Comparison of ENCODE assay signal across 8 cellular contexts in genomic region chr3:57557088-57557537, GRCh38. TPM values are rescaled to one million over a fixed set of nuclear protein-coding genes. Genes with fewer than 3 reads are reported as not detected.
A peak's percentile ranks its signal among the peaks of the same experiment; 100 is the strongest.
DNase-seq lines count a peak whose midpoint lies in the region; ATAC-seq, FAIRE-seq and TF ChIP-seq lines count a peak whose summit lies in the region.

No MANE protein-coding gene starts in this region.

- peak overlapping the region; percentile 96 for H3K27ac Mint-ChIP-seq in MCF 10A (ENCODE audit: low read depth, unreplicated experiment)

- peaks cover 50% of the 10 kb centered on the region for H3K79me2 ChIP-seq in HepG2 (ENCODE audit: insufficient read depth, low read length)

- peak overlapping the region; percentile 98 for H3K4me2 ChIP-seq in HepG2 (ENCODE audit: low read depth, low read length)

- no peaks in the 10 kb centered on the region for H3K27me3 Mint-ChIP-seq in MCF 10A (ENCODE audit: insufficient read depth, unreplicated experiment)

- TF ChIP-seq EP300 in HepG2 (IDR thresholded peaks at IDR 0.05; ENCODE audit: low read depth in 2 of 2, low read length in 2 of 2): no peak
- TF ChIP-seq EP300 in HepG2 (CRISPR knock-in tag; IDR thresholded peaks at IDR 0.05; ENCODE audit: borderline replicate concordance): no peak

- peaks cover 45% of the 10 kb centered on the region for H3K36me3 Mint-ChIP-seq in MCF 10A (ENCODE audit: insufficient read depth, unreplicated experiment)

- POLR2A ChIA-PET in MCF 10A (lab: Yijun Ruan, JAX) (interaction anchor here (0.5 to 8.3 kb wide), 14 partner anchors 9 to 554 kb away, joined by 3 to 153 read pairs (median 7); partner anchors contain the start of genes APPL1, ARF4, DNAH12 and SPATA12), HepG2 (lab: Yijun Ruan, JAX) (interaction anchor here (0.6 to 3.3 kb wide), 5 partner anchors 11 to 700 kb away, joined by 3 to 36 read pairs (median 9); partner anchors contain the start of gene ARF4)

- ATAC-seq in HG03045 (IDR thresholded peaks at IDR 0.05; ENCODE audit: unreplicated experiment): peak; percentile 15
- ATAC-seq in HepG2: peak; percentile 64
- ATAC-seq in HG03025 (IDR thresholded peaks at IDR 0.05; ENCODE audit: low FRiP score, unreplicated experiment): no peak
- ATAC-seq in GM18868 (IDR thresholded peaks at IDR 0.05; ENCODE audit: unreplicated experiment): no peak

- in situ Hi-C loops in HepG2 (cut with HindIII; ENCODE audit: extremely low pct_ligation_motif_present, low pct_unique_long_range_greater_than_20kb): loop anchor here (10.0 kb wide), 1 partner anchor 162 kb away; no protein-coding TSS in a partner anchor

- intact Hi-C loops in MCF 10A (cut with micrococcal nuclease) (loop anchor here (2.0 to 5.0 kb wide), 2 partner anchors 40 to 160 kb away; partner anchors contain the start of gene ARF4), HepG2 (cut with micrococcal nuclease; ENCODE audit: unreplicated experiment) (loop anchor here (2.0 to 5.0 kb wide), 2 partner anchors 40 to 160 kb away; partner anchors contain the start of gene ARF4)

- H3K27ac ChIP-seq in HepG2 (ENCODE audit: extremely low read length, insufficient read depth, low read length): peak overlapping the region; percentile 92

- TF ChIP-seq POLR2A in HepG2 (IDR thresholded peaks at IDR 0.05; ENCODE audit: insufficient read depth in 1 of 2, low read depth in 2 of 2, low read length in 2 of 2): peak in 1 of 2 experiments; percentile 58; a peak in 2 of 4 replicates

- peak overlapping the region; percentile 94 for H3K9ac ChIP-seq in HepG2 (ENCODE audit: insufficient read depth, low read depth, low read length)

- H3K4me1 Mint-ChIP-seq in MCF 10A (ENCODE audit: insufficient read depth, unreplicated experiment): peaks cover 12% of the 10 kb centered on the region

- H4K20me1 ChIP-seq in HepG2 (ENCODE audit: insufficient read depth, low read length): no peaks in the 10 kb centered on the region

- CTCF ChIA-PET in MCF 10A (lab: Yijun Ruan, JAX) (interaction anchor here (0.6 to 1.0 kb wide), 3 partner anchors 37 to 755 kb away, joined by 3 to 5 read pairs (median 3); no protein-coding TSS in a partner anchor), HepG2 (lab: Yijun Ruan, JAX; ENCODE audit: low intra/inter-chr PET ratio, low total read pairs) (no interaction called here)

- H3K36me3 ChIP-seq in HepG2 (replicated peaks in 1 of 2; ENCODE audit: control insufficient read depth in 1 of 2, insufficient read depth in 2 of 2, low read length in 2 of 2): peaks cover 0 to 3% of the 10 kb centered on the region in 2 experiments; a peak in 2 of 5 replicates

- TF ChIP-seq CTCF in MCF 10A (IDR thresholded peaks at IDR 0.05; ENCODE audit: unreplicated experiment): no peak
- no peak for TF ChIP-seq CTCF in HepG2 (CRISPR knock-in tag; IDR thresholded peaks at IDR 0.05)

- BruUV-seq in MCF 10A (replicated peaks; lab: Mats Ljungman, UMichigan): no TSS peak
- BruUV-seq in HepG2 (replicated peaks; lab: Mats Ljungman, UMichigan): no TSS peak

- H3K4me3 ChIP-seq in HepG2 (replicated peaks in 1 of 3; ENCODE audit: insufficient read depth in 1 of 3, low read depth in 2 of 3, low read length in 3 of 3): peak overlapping the region; percentile 78 to 82 (median 80)

- no peaks in the 10 kb centered on the region for H3K9me3 ChIP-seq in HepG2 (ENCODE audit: low read length)

- peaks cover 38% of the 10 kb centered on the region for H3K4me1 ChIP-seq in HepG2 (ENCODE audit: insufficient read depth, low read length)

- DNase-seq in GM03348 (ENCODE audit: low spot score) (peak; percentile 58), T-helper 2 cell (peak in 4 of 5 experiments; percentile 7 to 76 (median 17)), MCF 10A (ENCODE audit: unreplicated experiment) (peak; percentile 48), HepG2 (ENCODE audit: low spot score) (peak; percentile 46)
- DNase-seq in stimulated activated CD8-positive, alpha-beta memory T cell treated with anti-CD3 and anti-CD28 coated beads, Interleukin-4, amount 100 ng/mL, for 48 hours: peak; percentile 66

- H3K9me3 Mint-ChIP-seq in MCF 10A (ENCODE audit: unreplicated experiment): no peaks in the 10 kb centered on the region

- FAIRE-seq in HepG2 (lab: Jason Lieb, UNC): no peak

- WGBS in HepG2 (ENCODE audit: low lambda C conversion rate): 0% methylated on average over 17 of the region's 29 CpGs

- H3K4me3 Mint-ChIP-seq in MCF 10A (ENCODE audit: unreplicated experiment): peak overlapping the region; percentile 63

- TF ChIP-seq RAD21 in HepG2 (CRISPR knock-in tag; IDR thresholded peaks at IDR 0.05): no peak

- H2AFZ ChIP-seq in HepG2 (ENCODE audit: low read length): no peak overlapping the region

- no peaks in the 10 kb centered on the region; a peak in 1 of 5 replicates for H3K27me3 ChIP-seq in HepG2 (ENCODE audit: control insufficient read depth in 1 of 2, insufficient read depth in 2 of 2, low read length in 2 of 2)

RNA-seq across cellular contexts. Expression of gene PDE12, which starts 1.0 kb away (rescaled TPM):
- total RNA-seq in MCF 10A (2022) (23.0 and 23.1 TPM in 2 replicates), HepG2 (2016; rRNA removed; fragmentation: Illumina TruSeq; extraction: Trizol) (17.8 and 20.6 TPM in 2 replicates)
- 0.91 and 0.97 TPM in 2 replicates for total RNA-seq in HepG2 (2016; cell fraction: cytosol; rRNA removed; fragmentation: Illumina TruSeq; extraction: Trizol; ENCODE audit: low read depth)
- total RNA-seq in HepG2 (2016; cell fraction: insoluble cytoplasmic fraction; rRNA removed; fragmentation: Illumina TruSeq; extraction: Trizol): 17.9 and 18.3 TPM in 2 replicates
- 4.3 and 5.0 TPM in 2 replicates for total RNA-seq in HepG2 (2016; cell fraction: membrane; rRNA removed; fragmentation: Illumina TruSeq; extraction: Trizol)
- 11.8 and 13.0 TPM in 2 replicates for total RNA-seq in HepG2 (2016; cell fraction: nucleus; rRNA removed; fragmentation: Illumina TruSeq; extraction: Trizol)
- 8.8 and 9.0 TPM in 2 replicates for polyA plus RNA-seq in HepG2 (2011; rRNA removed)
- 7.3 and 8.3 TPM in 2 replicates for polyA plus RNA-seq in HepG2 (2011; cell fraction: cytosol; rRNA removed)
- polyA plus RNA-seq in HepG2 (2011; cell fraction: nucleus; rRNA removed): 6.4 and 6.7 TPM in 2 replicates
- 5.6 and 6.2 TPM in 2 replicates for polyA plus RNA-seq in HepG2 (2012)
- polyA plus RNA-seq in HepG2 (2016; cell fraction: cytosol; fragmentation: Illumina TruSeq; extraction: Trizol; ENCODE audit: low read depth): 0.32 and 0.44 TPM in 2 replicates
- polyA plus RNA-seq in HepG2 (2016; cell fraction: insoluble cytoplasmic fraction; fragmentation: Illumina TruSeq; extraction: Trizol; ENCODE audit: low read depth): 18.3 and 18.8 TPM in 2 replicates
- 1.3 and 1.7 TPM in 2 replicates for polyA plus RNA-seq in HepG2 (2016; cell fraction: membrane; fragmentation: Illumina TruSeq; extraction: Trizol; ENCODE audit: low read depth)
- 11.3 and 12.4 TPM in 2 replicates for polyA plus RNA-seq in HepG2 (2016; cell fraction: nucleus; fragmentation: Illumina TruSeq; extraction: Trizol; ENCODE audit: insufficient read depth, low read depth)
- 45.3 and 71.3 TPM in 2 replicates for polyA minus RNA-seq in HepG2 (2011; rRNA and poly(A)+ RNA removed; ENCODE audit: low replicate concordance)
- 16.4 and 19.3 TPM in 2 replicates for polyA minus RNA-seq in HepG2 (2011; cell fraction: cytosol; rRNA and poly(A)+ RNA removed)
- 17.0 and 17.3 TPM in 2 replicates for polyA minus RNA-seq in HepG2 (2011; cell fraction: nucleus; rRNA and poly(A)+ RNA removed)

RNA-seq across cellular contexts. Expression of gene DNAH12, which starts 13.0 kb away (rescaled TPM):
- total RNA-seq in MCF 10A (2022): 0.47 and 0.58 TPM in 2 replicates
- total RNA-seq in HepG2 (2016; rRNA removed; fragmentation: Illumina TruSeq; extraction: Trizol): 0.04 and 0.11 TPM in 2 replicates
- total RNA-seq in HepG2 (2016; cell fraction: cytosol; rRNA removed; fragmentation: Illumina TruSeq; extraction: Trizol; ENCODE audit: low read depth): under 0.01 and 0.10 TPM in 2 replicates
- 0.03 and 0.11 TPM in 2 replicates for total RNA-seq in HepG2 (2016; cell fraction: insoluble cytoplasmic fraction; rRNA removed; fragmentation: Illumina TruSeq; extraction: Trizol)
- total RNA-seq in HepG2 (2016; cell fraction: membrane; rRNA removed; fragmentation: Illumina TruSeq; extraction: Trizol): 0.03 and 0.12 TPM in 2 replicates
- total RNA-seq in HepG2 (2016; cell fraction: nucleus; rRNA removed; fragmentation: Illumina TruSeq; extraction: Trizol): 0.09 and 0.37 TPM in 2 replicates
- polyA plus RNA-seq in HepG2 (2011; rRNA removed): 0.08 and 0.11 TPM in 2 replicates
- under 0.01 and 0.01 TPM in 2 replicates for polyA plus RNA-seq in HepG2 (2011; cell fraction: cytosol; rRNA removed)
- 0.18 and 0.21 TPM in 2 replicates for polyA plus RNA-seq in HepG2 (2011; cell fraction: nucleus; rRNA removed)
- 0.03 TPM in 1 of 2 replicates, not detected in the other for polyA plus RNA-seq in HepG2 (2012)
- polyA plus RNA-seq in HepG2 (2016; cell fraction: cytosol; fragmentation: Illumina TruSeq; extraction: Trizol; ENCODE audit: low read depth): not detected in 2 replicates
- polyA plus RNA-seq in HepG2 (2016; cell fraction: insoluble cytoplasmic fraction; fragmentation: Illumina TruSeq; extraction: Trizol; ENCODE audit: low read depth): 0.05 and 0.10 TPM in 2 replicates
- not detected in 2 replicates for polyA plus RNA-seq in HepG2 (2016; cell fraction: membrane; fragmentation: Illumina TruSeq; extraction: Trizol; ENCODE audit: low read depth)
- polyA plus RNA-seq in HepG2 (2016; cell fraction: nucleus; fragmentation: Illumina TruSeq; extraction: Trizol; ENCODE audit: insufficient read depth, low read depth): 0.11 and 0.24 TPM in 2 replicates
- 0.02 TPM in 1 of 2 replicates, not detected in the other for polyA minus RNA-seq in HepG2 (2011; rRNA and poly(A)+ RNA removed; ENCODE audit: low replicate concordance)
- polyA minus RNA-seq in HepG2 (2011; cell fraction: cytosol; rRNA and poly(A)+ RNA removed): under 0.01 TPM in 1 of 2 replicates, not detected in the other
- 0.25 and 0.39 TPM in 2 replicates for polyA minus RNA-seq in HepG2 (2011; cell fraction: nucleus; rRNA and poly(A)+ RNA removed)

RNA-seq across cellular contexts. Expression of gene ARF4, which starts 40.0 kb away (rescaled TPM):
- 275 and 396 TPM in 2 replicates for total RNA-seq in MCF 10A (2022)
- total RNA-seq in HepG2 (2016; rRNA removed; fragmentation: Illumina TruSeq; extraction: Trizol): 184 and 247 TPM in 2 replicates
- total RNA-seq in HepG2 (2016; cell fraction: cytosol; rRNA removed; fragmentation: Illumina TruSeq; extraction: Trizol; ENCODE audit: low read depth): 21.0 and 22.5 TPM in 2 replicates
- 181 and 262 TPM in 2 replicates for total RNA-seq in HepG2 (2016; cell fraction: insoluble cytoplasmic fraction; rRNA removed; fragmentation: Illumina TruSeq; extraction: Trizol)
- total RNA-seq in HepG2 (2016; cell fraction: membrane; rRNA removed; fragmentation: Illumina TruSeq; extraction: Trizol): 59.6 and 61.1 TPM in 2 replicates
- total RNA-seq in HepG2 (2016; cell fraction: nucleus; rRNA removed; fragmentation: Illumina TruSeq; extraction: Trizol): 130 and 149 TPM in 2 replicates
- polyA plus RNA-seq in HepG2 (2011; rRNA removed): 195 and 250 TPM in 2 replicates
- 148 and 191 TPM in 2 replicates for polyA plus RNA-seq in HepG2 (2011; cell fraction: cytosol; rRNA removed)
- polyA plus RNA-seq in HepG2 (2011; cell fraction: nucleus; rRNA removed): 76.8 and 76.9 TPM in 2 replicates
- 183 and 200 TPM in 2 replicates for polyA plus RNA-seq in HepG2 (2012)
- 26.5 and 28.6 TPM in 2 replicates for polyA plus RNA-seq in HepG2 (2016; cell fraction: cytosol; fragmentation: Illumina TruSeq; extraction: Trizol; ENCODE audit: low read depth)
- polyA plus RNA-seq in HepG2 (2016; cell fraction: insoluble cytoplasmic fraction; fragmentation: Illumina TruSeq; extraction: Trizol; ENCODE audit: low read depth): 437 and 475 TPM in 2 replicates
- 70.5 and 72.4 TPM in 2 replicates for polyA plus RNA-seq in HepG2 (2016; cell fraction: membrane; fragmentation: Illumina TruSeq; extraction: Trizol; ENCODE audit: low read depth)
- polyA plus RNA-seq in HepG2 (2016; cell fraction: nucleus; fragmentation: Illumina TruSeq; extraction: Trizol; ENCODE audit: insufficient read depth, low read depth): 252 and 254 TPM in 2 replicates
- polyA minus RNA-seq in HepG2 (2011; rRNA and poly(A)+ RNA removed; ENCODE audit: low replicate concordance): 505 and 607 TPM in 2 replicates
- polyA minus RNA-seq in HepG2 (2011; cell fraction: cytosol; rRNA and poly(A)+ RNA removed): 104 and 128 TPM in 2 replicates
- 192 and 250 TPM in 2 replicates for polyA minus RNA-seq in HepG2 (2011; cell fraction: nucleus; rRNA and poly(A)+ RNA removed)

Comparison
In these comparisons a context has a peak if more than half of its experiments do, and no peak if none do; other contexts are left out.
1. ATAC-seq: peak in HG03045 (single experiment) and HepG2 (single experiment); none in HG03025 (single experiment) and GM18868 (single experiment).
2. Peak in every context shown above with its lines, with median percentiles within 50 percentile points of each other: DNase-seq.